9 cellular contexts compared by ENCODE assay signal in genomic region chr14:94423465-94424056, GRCh38. TPM values are rescaled to one million over a fixed set of nuclear protein-coding genes. Genes with fewer than 3 reads are reported as not detected.
DNase-seq lines count a peak whose midpoint lies in the region; ATAC-seq and TF ChIP-seq lines count a peak whose summit lies in the region.
"Had no signal": no experiment of that assay in that cellular context is flagged by ENCODE, and none has a peak within 500 bp of the region (broad histone marks: within the 10 kb centered on the region; RNA-seq: fewer than 3 reads in every experiment).

No MANE protein-coding gene starts in this region.

- peak; percentile 4 for DNase-seq in GF-D8 (lab: John Stamatoyannopoulos, UW)
- peak; percentile 60 for DNase-seq in RPMI8226
- DNase-seq in astrocyte of the hippocampus (ENCODE audit: low read depth, low spot score), result peak; percentile 74
- peak; percentile 82 for DNase-seq in iPS DF 6.9 (ENCODE audit: low read depth, low spot score)
- DNase-seq in spleen, result peak; percentile 84

- peak in 9 of 11 experiments; percentile 21 to 61 (median 44) for TF ChIP-seq CTCF in spleen (IDR thresholded peaks at IDR 0.05 in 8 of 11, conservative IDR thresholded peaks at IDR 0.05 in 3 of 11)

- H3K27ac ChIP-seq in iPS DF 6.9 (ENCODE audit: low read length) (no peak overlapping the region), spleen (no peak overlapping the region)

- intact Hi-C loops in spleen (cut with DNase I; ENCODE audit: low total_unique reads), result loop anchor here (5.0 kb wide), 1 partner anchor 124 kb away; no protein-coding TSS in a partner anchor

- H3K36me3 ChIP-seq in iPS DF 6.9 (ENCODE audit: control insufficient read depth, insufficient read depth, low read length) (no peaks in the 10 kb centered on the region), spleen (no peaks in the 10 kb centered on the region)

- TF ChIP-seq POLR2A in spleen (IDR thresholded peaks at IDR 0.05), result no peak

- H3K4me3 ChIP-seq in iPS DF 6.9 (ENCODE audit: low read length), result no peak overlapping the region
- no peak overlapping the region for H3K4me3 ChIP-seq in spleen

- H3K4me1 ChIP-seq in iPS DF 6.9 (ENCODE audit: control insufficient read depth, insufficient read depth, low read length), result no peaks in the 10 kb centered on the region
- H3K4me1 ChIP-seq in spleen, result peaks cover 0 to 15% (median 0%) of the 10 kb centered on the region in 6 donors

- H3K27me3 ChIP-seq in iPS DF 6.9 (ENCODE audit: control insufficient read depth, insufficient read depth, low read length) (no peaks in the 10 kb centered on the region), spleen (replicated peaks in 1 of 7) (peaks cover 0 to 31% (median 3%) of the 10 kb centered on the region in 7 donors)

- peak; percentile 45 for ATAC-seq in HG03280 (IDR thresholded peaks at IDR 0.05; ENCODE audit: unreplicated experiment)
- no peak for ATAC-seq in HG03135 (IDR thresholded peaks at IDR 0.05; ENCODE audit: unreplicated experiment)
- no peak for ATAC-seq in HG02973 (IDR thresholded peaks at IDR 0.05; ENCODE audit: unreplicated experiment)

- whole genome bisulfite sequencing in iPS DF 6.9 (ENCODE audit: insufficient coverage, insufficient read length), result no CpG with 5 or more reads among the region's 13 CpGs
- WGBS in spleen, 5 donors, result 11 to 14% (median 12%) methylated on average over 12 to 13 of the region's 13 CpGs

- H3K9me3 ChIP-seq in iPS DF 6.9 (ENCODE audit: control insufficient read depth, insufficient read depth, low read length) (no peaks in the 10 kb centered on the region), spleen (peaks cover 0 to 6% (median 0%) of the 10 kb centered on the region in 8 donors)

RNA-seq across cellular contexts. Expression of gene SERPINA11, which starts 29.0 kb away (rescaled TPM):
- total RNA-seq in spleen, result not detected
- polyA plus RNA-seq in spleen, result not detected
- polyA plus RNA-seq: adipose tissue had no signal

RNA-seq across cellular contexts. Expression of gene SERPINA1, which starts 35.2 kb away (rescaled TPM):
- 100 to 1,000 TPM; 167 to 701 (median 241) TPM for total RNA-seq in spleen
- polyA plus RNA-seq in spleen, result 10 to 100 TPM; 28.4 to 60.7 (median 43.8) TPM

RNA-seq across cellular contexts. Expression of gene SERPINA9, which starts 52.4 kb away (rescaled TPM):
- not detected for total RNA-seq in spleen
- polyA plus RNA-seq in spleen, result 1 to 10 TPM in 1 of 3 donors, under 1 TPM in 2; 0.10 to 8.9 (median 0.65) TPM
- polyA plus RNA-seq: adipose tissue had no signal

RNA-seq across cellular contexts. Expression of gene SERPINA2, which starts 57.1 kb away (rescaled TPM):
- not detected for total RNA-seq in spleen
- polyA plus RNA-seq in spleen, result not detected
- polyA plus RNA-seq: adipose tissue had no signal

Comparison
In these comparisons a context has a peak if more than half of its experiments do, and no peak if none do; other contexts are left out.
1. DNase-seq: peak in every context shown above with its lines; median percentile 84 in spleen; 82 in iPS DF 6.9; 74 in astrocyte of the hippocampus; 60 in RPMI8226; 4 in GF-D8.